18 cellular contexts compared by ENCODE assay signal in the genomic region with DNA sequence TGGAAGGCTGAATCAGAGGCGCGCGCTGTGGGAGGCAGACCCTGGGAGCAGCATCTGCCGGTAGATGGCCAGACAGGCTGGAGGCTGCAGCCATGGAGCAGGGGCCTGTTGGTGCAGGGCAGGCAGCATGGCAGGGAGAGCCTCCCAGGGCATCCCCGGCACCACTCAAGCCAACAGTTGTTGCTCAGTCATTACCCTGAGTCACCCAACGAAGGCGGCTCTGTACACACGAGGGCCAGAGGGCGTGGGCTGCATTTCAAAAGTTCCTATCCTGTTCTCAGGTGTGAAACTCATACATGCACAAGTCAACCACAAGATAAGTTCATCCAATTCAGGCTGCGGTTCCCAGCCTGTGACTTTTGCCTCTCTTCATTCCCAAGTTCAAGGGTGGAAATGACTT. TPM values are rescaled to one million over a fixed set of nuclear protein-coding genes. Genes with fewer than 3 reads are reported as not detected.
A peak's percentile ranks its signal among the peaks of the same experiment; 100 is the strongest.
DNase-seq lines count a peak whose midpoint lies in the region; ATAC-seq, FAIRE-seq and TF ChIP-seq lines count a peak whose summit lies in the region.
"Had no signal": no experiment of that assay in that cellular context is flagged by ENCODE, and none has a peak within 500 bp of the region (broad histone marks: within the 10 kb centered on the region; RNA-seq: fewer than 3 reads in every experiment).

No MANE protein-coding gene starts in this region.

- H2AFZ ChIP-seq in osteoblast (ENCODE audit: low read length) (no peak overlapping the region), SK-N-SH (ENCODE audit: low read depth) (no peak overlapping the region)

- H3K4me3 ChIP-seq in A549 (no peak overlapping the region), breast epithelium (peak overlapping the region in 2 of 3 donors; percentile 37 to 57), osteoblast (ENCODE audit: insufficient read depth, low read length) (no peak overlapping the region), Peyer's patch (no peak overlapping the region), SK-N-SH (ENCODE audit: low read depth in 2 of 2, low read length in 1 of 2) (no peak overlapping the region)

- ATAC-seq in A549, result peak; percentile 44 to 57; a peak in 3 of 6 replicates
- no peak for ATAC-seq in activated T-cell treated with anti-CD3 and anti-CD28 coated beads, Interleukin-2, amount 50 U/mL, for 72 hours (replicated peaks in 1 of 2)
- ATAC-seq: naive thymus-derived CD4-positive, alpha-beta T cell; stimulated activated naive CD8-positive, alpha-beta T cell treated with anti-CD3 and anti-CD28 coated beads, Interleukin-15, amount 100 ng/mL, for 72 hours had no signal

- no peaks in the 10 kb centered on the region for H3F3A ChIP-seq in SK-N-SH (replicated peaks; ENCODE audit: insufficient read depth)

- H3K4me1 ChIP-seq in A549 (no peaks in the 10 kb centered on the region; the same call in 2 of the 3 replicates), breast epithelium (peaks cover 10 to 23% of the 10 kb centered on the region in 2 donors), osteoblast (ENCODE audit: insufficient read depth, low read length) (no peaks in the 10 kb centered on the region), Peyer's patch (no peaks in the 10 kb centered on the region), SK-N-SH (ENCODE audit: control insufficient read depth in 1 of 2, insufficient read depth in 2 of 2, low read depth in 1 of 2, low read length in 1 of 2) (peaks cover 0 to 6% of the 10 kb centered on the region in 2 experiments; a peak in 1 of 4 replicates)

- H3K9me2 ChIP-seq in SK-N-SH, result no peaks in the 10 kb centered on the region

- POLR2A ChIA-PET in A549 (lab: Yijun Ruan, JAX), result no interaction called here
- POLR2A ChIA-PET in SK-N-SH (lab: Yijun Ruan, JAX), result no interaction called here

- TF ChIP-seq POLR2A in A549 (IDR thresholded peaks at IDR 0.05; ENCODE audit: low read length), result no peak
- TF ChIP-seq POLR2A in breast epithelium (IDR thresholded peaks at IDR 0.05), result no peak
- no peak for TF ChIP-seq POLR2A in Peyer's patch (IDR thresholded peaks at IDR 0.05)

- H3K27ac Mint-ChIP-seq in activated T-cell treated with anti-CD3 and anti-CD28 coated beads, Interleukin-2, amount 50 U/mL, for 72 hours, result no peak overlapping the region
- H3K27ac Mint-ChIP-seq: activated naive CD8-positive, alpha-beta T cell treated with anti-CD3 and anti-CD28 coated beads, Interleukin-2, amount 10 ng/mL, durations not matched to agents 7 days and 5 days; naive thymus-derived CD4-positive, alpha-beta T cell; stimulated activated naive CD8-positive, alpha-beta T cell treated with anti-CD3 and anti-CD28 coated beads, Interleukin-15, amount 100 ng/mL, for 72 hours had no signal

- H4K20me1 ChIP-seq in osteoblast (ENCODE audit: insufficient read depth, low read length) (no peaks in the 10 kb centered on the region), SK-N-SH (ENCODE audit: insufficient read depth) (no peaks in the 10 kb centered on the region)

- no peak for FAIRE-seq in A549 (lab: Jason Lieb, UNC)

- no peak overlapping the region for H3K4me3 Mint-ChIP-seq in activated T-cell treated with anti-CD3 and anti-CD28 coated beads, Interleukin-2, amount 50 U/mL, for 72 hours
- H3K4me3 Mint-ChIP-seq: activated naive CD8-positive, alpha-beta T cell treated with anti-CD3 and anti-CD28 coated beads, Interleukin-2, amount 10 ng/mL, durations not matched to agents 7 days and 5 days; central memory CD8-positive, alpha-beta T cell; naive thymus-derived CD4-positive, alpha-beta T cell; stimulated activated naive CD8-positive, alpha-beta T cell treated with anti-CD3 and anti-CD28 coated beads, Interleukin-15, amount 100 ng/mL, for 72 hours had no signal

- H3K36me3 ChIP-seq in breast epithelium, result no peaks in the 10 kb centered on the region
- H3K36me3 ChIP-seq in osteoblast (ENCODE audit: insufficient read depth, low read length), result no peaks in the 10 kb centered on the region
- H3K36me3 ChIP-seq in Peyer's patch, result no peaks in the 10 kb centered on the region
- H3K36me3 ChIP-seq in SK-N-SH (replicated peaks in 1 of 2; ENCODE audit: control insufficient read depth in 1 of 2, insufficient read depth in 2 of 2, low read length in 1 of 2), result no peaks in the 10 kb centered on the region

- WGBS in A549 (ENCODE audit: missing lambda C conversion rate), result 59% methylated on average over 10 of the region's 10 CpGs
- 53% methylated on average over 9 of the region's 10 CpGs for WGBS in SK-N-SH (ENCODE audit: low lambda C conversion rate)

- H3K79me2 ChIP-seq in osteoblast (ENCODE audit: insufficient read depth, low read length) (no peaks in the 10 kb centered on the region), SK-N-SH (ENCODE audit: insufficient read depth) (no peaks in the 10 kb centered on the region)

- H3K4me2 ChIP-seq in A549 (no peak overlapping the region), osteoblast (ENCODE audit: insufficient read depth, low read length) (no peak overlapping the region), SK-N-SH (no peak overlapping the region)

- H3K9me3 ChIP-seq in A549 (no peaks in the 10 kb centered on the region), breast epithelium (no peaks in the 10 kb centered on the region), osteoblast (ENCODE audit: low read depth, low read length) (no peaks in the 10 kb centered on the region), Peyer's patch (no peaks in the 10 kb centered on the region), SK-N-SH (no peaks in the 10 kb centered on the region)

- no peaks in the 10 kb centered on the region for H3K9me3 Mint-ChIP-seq in activated T-cell treated with anti-CD3 and anti-CD28 coated beads, Interleukin-2, amount 50 U/mL, for 72 hours
- H3K9me3 Mint-ChIP-seq: activated naive CD8-positive, alpha-beta T cell treated with anti-CD3 and anti-CD28 coated beads, Interleukin-2, amount 10 ng/mL, durations not matched to agents 7 days and 5 days; central memory CD8-positive, alpha-beta T cell; naive thymus-derived CD4-positive, alpha-beta T cell; stimulated activated naive CD8-positive, alpha-beta T cell treated with anti-CD3 and anti-CD28 coated beads, Interleukin-15, amount 100 ng/mL, for 72 hours had no signal

- TF ChIP-seq EP300 in A549 (IDR thresholded peaks at IDR 0.05) (no peak), SK-N-SH (IDR thresholded peaks at IDR 0.05; ENCODE audit: borderline replicate concordance in 1 of 2, low read depth in 1 of 2, low read length in 1 of 2) (no peak)

- no peak for TF ChIP-seq RAD21 in A549 (conservative IDR thresholded peaks at IDR 0.05 in 1 of 2, IDR thresholded peaks at IDR 0.05 in 1 of 2)
- no peak for TF ChIP-seq RAD21 in SK-N-SH (IDR thresholded peaks at IDR 0.05; ENCODE audit: low read length)

- no peak overlapping the region for H3K27ac ChIP-seq in A549
- peak overlapping the region; percentile 82 to 94 for H3K27ac ChIP-seq in breast epithelium
- no peak overlapping the region for H3K27ac ChIP-seq in osteoblast (ENCODE audit: low read depth, low read length)
- H3K27ac ChIP-seq in Peyer's patch, result no peak overlapping the region
- H3K27ac ChIP-seq in SK-N-SH (ENCODE audit: low read depth in 2 of 2, low read length in 1 of 2), result no peak overlapping the region
- H3K27ac ChIP-seq: HL-60 had no signal

- CTCF ChIA-PET in A549 (lab: Yijun Ruan, JAX) (interaction anchor here (0.9 to 1.4 kb wide), 4 partner anchors 13 to 166 kb away, joined by 3 to 6 read pairs (median 3); no protein-coding TSS in a partner anchor), SK-N-SH (lab: Yijun Ruan, JAX) (interaction anchor here (2.0 kb wide), 1 partner anchor 162 kb away, joined by 10 read pairs; no protein-coding TSS in a partner anchor)

- H3K27me3 ChIP-seq in breast epithelium (no peaks in the 10 kb centered on the region), osteoblast (ENCODE audit: insufficient read depth, low read length) (peaks cover 36% of the 10 kb centered on the region), Peyer's patch (peaks cover 0 to 14% of the 10 kb centered on the region in 2 donors), SK-N-SH (ENCODE audit: insufficient read depth) (peaks cover 8% of the 10 kb centered on the region; the same call in 1 of the 2 replicates)

- TF ChIP-seq CTCF in A549 (IDR thresholded peaks at IDR 0.05), result no peak
- TF ChIP-seq CTCF in breast epithelium (IDR thresholded peaks at IDR 0.05), result no peak
- no peak for TF ChIP-seq CTCF in osteoblast (IDR thresholded peaks at IDR 0.05; ENCODE audit: extremely low read depth, low read depth, low read length)
- TF ChIP-seq CTCF in Peyer's patch (IDR thresholded peaks at IDR 0.05), result no peak
- TF ChIP-seq CTCF in SK-N-SH (IDR thresholded peaks at IDR 0.05), result no peak

- no peak overlapping the region for H3K9ac ChIP-seq in SK-N-SH

- peak; percentile 42 to 52 for DNase-seq in A549 (ENCODE audit: low read depth in 1 of 2, low spot score in 1 of 2)
- peak; percentile 71 for DNase-seq in HT1080 (ENCODE audit: low read depth)
- peak; percentile 71 to 76 for DNase-seq in breast epithelium (ENCODE audit: low spot score in 2 of 2)
- DNase-seq in osteoblast (ENCODE audit: insufficient read length, low spot score, missing footprints), result peak; percentile 93
- no peak for DNase-seq in head of caudate nucleus
- no peak for DNase-seq in Peyer's patch
- no peak for DNase-seq in SK-N-SH
- no peak for DNase-seq in activated T-cell treated with anti-CD3 and anti-CD28 coated beads, Interleukin-2, amount 50 U/mL, for 72 hours
- DNase-seq: activated CD4-positive, alpha-beta T cell treated with anti-CD3 and anti-CD28 coated beads for 4 hours; activated naive CD8-positive, alpha-beta T cell treated with anti-CD3 and anti-CD28 coated beads, Interleukin-2, amount 10 ng/mL, durations not matched to agents 7 days and 5 days; effector memory CD4-positive, alpha-beta T cell; naive thymus-derived CD4-positive, alpha-beta T cell; NCI-H1417 treated with DMSO at 0.1 percent for 48 hours; NCI-H2171 treated with DMSO at 0.1 percent for 48 hours; SHP77; stimulated activated naive CD8-positive, alpha-beta T cell treated with anti-CD3 and anti-CD28 coated beads, Interleukin-15, amount 100 ng/mL, for 72 hours had no signal

- no peaks in the 10 kb centered on the region for H3K36me3 Mint-ChIP-seq in activated T-cell treated with anti-CD3 and anti-CD28 coated beads, Interleukin-2, amount 50 U/mL, for 72 hours (ENCODE audit: insufficient read depth in 2 of 2)
- H3K36me3 Mint-ChIP-seq: activated naive CD8-positive, alpha-beta T cell treated with anti-CD3 and anti-CD28 coated beads, Interleukin-2, amount 10 ng/mL, durations not matched to agents 7 days and 5 days; naive thymus-derived CD4-positive, alpha-beta T cell had no signal

- peaks cover 21% of the 10 kb centered on the region for H3K27me3 Mint-ChIP-seq in activated T-cell treated with anti-CD3 and anti-CD28 coated beads, Interleukin-2, amount 50 U/mL, for 72 hours (ENCODE audit: low read depth)

- intact Hi-C loops in breast epithelium (cut with DNase I; ENCODE audit: low total_unique reads) (no loop called here), head of caudate nucleus (cut with DNase I) (no loop called here)

- no peaks in the 10 kb centered on the region for H3K4me1 Mint-ChIP-seq in activated T-cell treated with anti-CD3 and anti-CD28 coated beads, Interleukin-2, amount 50 U/mL, for 72 hours (ENCODE audit: low read depth)
- H3K4me1 Mint-ChIP-seq: activated naive CD8-positive, alpha-beta T cell treated with anti-CD3 and anti-CD28 coated beads, Interleukin-2, amount 10 ng/mL, durations not matched to agents 7 days and 5 days; central memory CD8-positive, alpha-beta T cell; stimulated activated naive CD8-positive, alpha-beta T cell treated with anti-CD3 and anti-CD28 coated beads, Interleukin-15, amount 100 ng/mL, for 72 hours had no signal

RNA-seq across cellular contexts. Expression of gene ANO1, which starts 2.6 kb away (rescaled TPM):
- 0.44 and 0.54 TPM in 2 replicates for polyA plus RNA-seq in A549 (2011; rRNA removed)
- 0.28 and 0.41 TPM in 2 replicates for polyA plus RNA-seq in A549 (2012; cell fraction: cytosol; rRNA removed)
- polyA plus RNA-seq in A549 (2012; cell fraction: nucleus; rRNA removed), result 0.58 and 0.80 TPM in 2 replicates
- polyA plus RNA-seq in A549 (2017; fragmentation: RNase III; extraction: RNeasy Plus Mini Kit Qiagen cat#74134 plus additional on column Dnase treatment), result 0.27 to 0.49 TPM (median 0.45 TPM) in 3 replicates
- polyA minus RNA-seq in A549 (2011; rRNA and poly(A)+ RNA removed), result 0.08 and 0.68 TPM in 2 replicates
- total RNA-seq in HT1080 (2014; rRNA removed; shearing (Covaris generic)), result 0.13 and 0.26 TPM in 2 replicates
- 0.08 and 0.32 TPM in 2 replicates for polyA plus RNA-seq in HT1080 (2015; cell fraction: cytosol; rRNA removed)
- 0.33 and 0.75 TPM in 2 replicates for polyA plus RNA-seq in HT1080 (2015; cell fraction: nucleus; rRNA removed)
- 10 to 100 TPM in 2 of 3 donors, 1 to 10 TPM in 1; 3.7 to 95.0 (median 53.7) TPM for total RNA-seq in breast epithelium
- 0.88 TPM in 1 of 2 replicates, not detected in the other for total RNA-seq in osteoblast
- 10 to 100 TPM in 1 of 4 donors, 1 to 10 TPM in 3; 1.1 to 27.2 (median 4.2) TPM for total RNA-seq in Peyer's patch
- polyA plus RNA-seq in SK-N-SH (2012; rRNA removed), result not detected in 2 replicates
- not detected in 2 replicates for polyA plus RNA-seq in SK-N-SH (2012; cell fraction: cytosol; rRNA removed)
- not detected in 2 replicates for polyA plus RNA-seq in SK-N-SH (2012; cell fraction: nucleus; rRNA removed)
- total RNA-seq in activated T-cell treated with anti-CD3 and anti-CD28 coated beads, Interleukin-2, amount 50 U/mL, for 72 hours, result not detected
- total RNA-seq: activated naive CD8-positive, alpha-beta T cell treated with anti-CD3 and anti-CD28 coated beads, Interleukin-2, amount 10 ng/mL, durations not matched to agents 7 days and 5 days; naive thymus-derived CD4-positive, alpha-beta T cell had no signal
- polyA plus RNA-seq: naive thymus-derived CD4-positive, alpha-beta T cell had no signal

Comparison
In these comparisons a context has a peak if more than half of its experiments do, and no peak if none do; other contexts are left out.
1. ATAC-seq: peak in A549 (2 of 2); none in activated T-cell treated with anti-CD3 and anti-CD28 coated beads, Interleukin-2, amount 50 U/mL, for 72 hours (0 of 2).
2. DNase-seq: peak in A549 (2 of 2), HT1080 (single experiment), breast epithelium (2 of 2) and osteoblast (single experiment); none in head of caudate nucleus (0 of 42), Peyer's patch (0 of 3), SK-N-SH (single experiment) and activated T-cell treated with anti-CD3 and anti-CD28 coated beads, Interleukin-2, amount 50 U/mL, for 72 hours (0 of 2).
3. H3K27ac ChIP-seq: peak in breast epithelium (2 of 2); none in A549 (0 of 2), osteoblast (single experiment), Peyer's patch (0 of 4) and SK-N-SH (0 of 2).
4. H3K4me3 ChIP-seq: peak in breast epithelium (2 of 3); none in A549 (single experiment), osteoblast (single experiment), Peyer's patch (0 of 4) and SK-N-SH (0 of 2).